Comparison of ENCODE assay signal across 10 cellular contexts in genomic region chr18:10010611-10011015, GRCh38.
DNase-seq lines count a peak whose midpoint lies in the region; TF ChIP-seq lines count a peak whose summit lies in the region.
"Had no signal": no experiment of that assay in that cellular context is flagged by ENCODE, and none has a peak within 500 bp of the region (broad histone marks: within the 10 kb centered on the region; RNA-seq: fewer than 3 reads in every experiment).

No MANE protein-coding gene starts in this region.

- no peaks in the 10 kb centered on the region for H4K20me1 ChIP-seq in GM23248 (ENCODE audit: insufficient read depth)

- H2AFZ ChIP-seq in GM23248 = 0 out of 2 replicates have a peak overlapping the region, but pooled peaks have one; percentile 45

- H3K4me1 ChIP-seq in GM23248 (ENCODE audit: insufficient read depth) (peaks cover 27% of the 10 kb centered on the region), skeletal muscle satellite cell (ENCODE audit: control insufficient read depth, insufficient read depth, low read length) (peaks cover 26% of the 10 kb centered on the region)
- H3K4me1 ChIP-seq in effector memory CD4-positive, alpha-beta T cell (ENCODE audit: control insufficient read depth, insufficient read depth, low read length, poor library complexity, severe bottlenecking) = no peaks in the 10 kb centered on the region

- H3K9me2 ChIP-seq in GM23248 (ENCODE audit: insufficient read depth) = no peaks in the 10 kb centered on the region

- H3K4me2 ChIP-seq in GM23248 (ENCODE audit: unreplicated experiment) (peak overlapping the region; percentile 51), skeletal muscle satellite cell (ENCODE audit: low read length) (peak overlapping the region; percentile 23)

- 6 to 9% methylated on average over 6 of the region's 6 CpGs for WGBS in GM23248 (ENCODE audit: low coverage in 1 of 2, low lambda C conversion rate in 2 of 2, missing lambda C conversion rate in 2 of 2), 2 experiments

- in situ Hi-C loops in GM23248 (cut with MboI) = loop anchor here (10.0 kb wide), 1 partner anchor 504 kb away; no protein-coding TSS in a partner anchor
- in situ Hi-C loops in brain microvascular endothelial cell (cut with HindIII; ENCODE audit: low pct_ligation_motif_present, low sequenced_read_pairs) = no loop called here

- H3K36me3 ChIP-seq in GM23248 (ENCODE audit: low read depth) = no peaks in the 10 kb centered on the region
- H3K36me3 ChIP-seq in brain microvascular endothelial cell (replicated peaks) = no peaks in the 10 kb centered on the region
- no peaks in the 10 kb centered on the region for H3K36me3 ChIP-seq in skeletal muscle satellite cell (ENCODE audit: insufficient read depth, low read length)
- no peaks in the 10 kb centered on the region for H3K36me3 ChIP-seq in effector memory CD4-positive, alpha-beta T cell (ENCODE audit: control insufficient read depth, insufficient read depth, low read length)

- H3K9ac ChIP-seq in GM23248 = peak overlapping the region; percentile 52
- H3K9ac ChIP-seq in skeletal muscle satellite cell (ENCODE audit: low read depth, low read length) = peak overlapping the region; percentile 10

- no peak for TF ChIP-seq CTCF in brain microvascular endothelial cell (IDR thresholded peaks at IDR 0.05; ENCODE audit: low read depth, low read length, missing control alignments)

- DNase-seq in GM23248 = peak; percentile 94
- DNase-seq in brain microvascular endothelial cell = peak; percentile 45
- peak in 26 of 51 donors; percentile 18 to 72 (median 37) for DNase-seq in hypothalamus (lab: John Stamatoyannopoulos, UW)
- DNase-seq in cerebellum (ENCODE audit: low spot score) = no peak
- no peak for DNase-seq in effector memory CD4-positive, alpha-beta T cell
- no peak for DNase-seq in DMS 273 treated with DMSO at 0.1 percent for 48 hours (lab: John Stamatoyannopoulos, UW)
- no peak for DNase-seq in GF-D8 (lab: John Stamatoyannopoulos, UW)
- DNase-seq: activated CD4-positive, CD25-positive, alpha-beta regulatory T cell treated with anti-CD3 and anti-CD28 coated beads, Interleukin-2, amount 50 U/mL, for 72 hours; stimulated activated CD4-positive, alpha-beta T cell treated with anti-CD3 and anti-CD28 coated beads, Interleukin-4, amount 100 ng/mL, for 4 hours had no signal

- no peaks in the 10 kb centered on the region for H3K9me3 ChIP-seq in GM23248 (ENCODE audit: low read depth)
- H3K9me3 ChIP-seq in skeletal muscle satellite cell (replicated peaks; ENCODE audit: low read length) = no peaks in the 10 kb centered on the region
- no peaks in the 10 kb centered on the region for H3K9me3 ChIP-seq in effector memory CD4-positive, alpha-beta T cell (ENCODE audit: control insufficient read depth, low read length)

- peak overlapping the region; percentile 52 for H3K27ac ChIP-seq in GM23248
- H3K27ac ChIP-seq in brain microvascular endothelial cell = no peak overlapping the region
- no peak overlapping the region for H3K27ac ChIP-seq in effector memory CD4-positive, alpha-beta T cell (ENCODE audit: insufficient read depth, low read length, poor library complexity, severe bottlenecking)

- H3K4me3 ChIP-seq in GM23248 (0 out of 2 replicates have a peak overlapping the region, but pooled peaks have one; percentile 8), brain microvascular endothelial cell (ENCODE audit: low read depth, low read length) (no peak overlapping the region), skeletal muscle satellite cell (ENCODE audit: low read length) (no peak overlapping the region)
- H3K4me3 ChIP-seq in effector memory CD4-positive, alpha-beta T cell (ENCODE audit: insufficient read depth, low read depth, low read length, poor library complexity, severe bottlenecking) = no peak overlapping the region

- no peaks in the 10 kb centered on the region for H3K79me2 ChIP-seq in GM23248 (ENCODE audit: insufficient read depth)

- peaks cover 27% of the 10 kb centered on the region for H3F3A ChIP-seq in GM23248 (ENCODE audit: insufficient read depth)

- H3K27me3 ChIP-seq in GM23248 (replicated peaks; ENCODE audit: insufficient read depth) (no peaks in the 10 kb centered on the region), brain microvascular endothelial cell (replicated peaks) (no peaks in the 10 kb centered on the region), skeletal muscle satellite cell (ENCODE audit: control insufficient read depth, insufficient read depth, low read length) (no peaks in the 10 kb centered on the region)
- no peaks in the 10 kb centered on the region for H3K27me3 ChIP-seq in effector memory CD4-positive, alpha-beta T cell (replicated peaks; ENCODE audit: control insufficient read depth, insufficient read depth, low read length, poor library complexity, severe bottlenecking)

Comparison
In these comparisons a context has a peak if more than half of its experiments do, and no peak if none do; other contexts are left out.
1. DNase-seq: peak in GM23248 (single experiment), brain microvascular endothelial cell (single experiment) and hypothalamus (26 of 51); none in cerebellum (single experiment), effector memory CD4-positive, alpha-beta T cell (0 of 3), DMS 273 treated with DMSO at 0.1 percent for 48 hours (single experiment) and GF-D8 (single experiment).